In the genomic region with DNA sequence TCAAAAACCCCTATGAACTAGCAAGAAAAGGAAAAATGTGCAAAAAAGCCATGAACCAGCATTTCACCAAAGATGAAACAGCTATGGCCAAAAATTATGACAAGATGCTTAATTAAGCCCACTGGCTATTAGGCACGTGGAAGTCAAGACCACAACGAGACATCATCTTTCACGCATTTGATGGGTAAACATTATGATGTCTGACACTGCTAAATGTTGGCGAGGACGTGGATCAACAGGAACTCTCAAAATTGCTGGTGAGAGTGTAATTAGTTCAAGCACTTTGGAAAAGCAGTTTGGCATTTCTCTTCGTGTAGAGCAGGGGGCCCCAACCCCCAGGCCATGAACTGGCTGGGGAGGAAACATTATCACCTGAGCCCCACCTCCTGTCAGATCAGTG, we compare ENCODE assay signal across 1 cellular context.
TF ChIP-seq lines count a peak whose summit lies in the region.

No MANE protein-coding gene starts in this region.

TF ChIP-seq in SK-N-SH treated with all-trans-retinoic acid at 6 μM for 48 hours, 23 proteins besides CTCF, POLR2A, EP300 and RAD21 (continued from another document):
- TF ChIP-seq, protein P1, sequence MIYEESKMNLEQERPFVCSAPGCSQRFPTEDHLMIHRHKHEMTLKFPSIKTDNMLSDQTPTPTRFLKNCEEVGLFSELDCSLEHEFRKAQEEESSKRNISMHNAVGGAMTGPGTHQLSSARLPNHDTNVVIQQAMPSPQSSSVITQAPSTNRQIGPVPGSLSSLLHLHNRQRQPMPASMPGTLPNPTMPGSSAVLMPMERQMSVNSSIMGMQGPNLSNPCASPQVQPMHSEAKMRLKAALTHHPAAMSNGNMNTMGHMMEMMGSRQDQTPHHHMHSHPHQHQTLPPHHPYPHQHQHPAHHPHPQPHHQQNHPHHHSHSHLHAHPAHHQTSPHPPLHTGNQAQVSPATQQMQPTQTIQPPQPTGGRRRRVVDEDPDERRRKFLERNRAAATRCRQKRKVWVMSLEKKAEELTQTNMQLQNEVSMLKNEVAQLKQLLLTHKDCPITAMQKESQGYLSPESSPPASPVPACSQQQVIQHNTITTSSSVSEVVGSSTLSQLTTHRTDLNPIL (CRISPR knock-in tag; IDR thresholded peaks at IDR 0.05; ENCODE audit: low read depth): no peak
- no peak for TF ChIP-seq ZC3H10 (CRISPR knock-in tag; IDR thresholded peaks at IDR 0.05)
- TF ChIP-seq, protein P2, sequence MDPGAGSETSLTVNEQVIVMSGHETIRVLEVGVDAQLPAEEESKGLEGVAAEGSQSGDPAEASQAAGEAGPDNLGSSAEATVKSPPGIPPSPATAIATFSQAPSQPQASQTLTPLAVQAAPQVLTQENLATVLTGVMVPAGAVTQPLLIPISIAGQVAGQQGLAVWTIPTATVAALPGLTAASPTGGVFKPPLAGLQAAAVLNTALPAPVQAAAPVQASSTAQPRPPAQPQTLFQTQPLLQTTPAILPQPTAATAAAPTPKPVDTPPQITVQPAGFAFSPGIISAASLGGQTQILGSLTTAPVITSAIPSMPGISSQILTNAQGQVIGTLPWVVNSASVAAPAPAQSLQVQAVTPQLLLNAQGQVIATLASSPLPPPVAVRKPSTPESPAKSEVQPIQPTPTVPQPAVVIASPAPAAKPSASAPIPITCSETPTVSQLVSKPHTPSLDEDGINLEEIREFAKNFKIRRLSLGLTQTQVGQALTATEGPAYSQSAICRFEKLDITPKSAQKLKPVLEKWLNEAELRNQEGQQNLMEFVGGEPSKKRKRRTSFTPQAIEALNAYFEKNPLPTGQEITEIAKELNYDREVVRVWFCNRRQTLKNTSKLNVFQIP (CRISPR knock-in tag; IDR thresholded peaks at IDR 0.05; ENCODE audit: borderline replicate concordance, low read depth): no peak
- TF ChIP-seq ZNF8 (CRISPR knock-in tag; IDR thresholded peaks at IDR 0.05): no peak
- TF ChIP-seq BACH2 (CRISPR knock-in tag; IDR thresholded peaks at IDR 0.05; ENCODE audit: borderline replicate concordance): no peak
- no peak for TF ChIP-seq PPARA (CRISPR knock-in tag; IDR thresholded peaks at IDR 0.05; ENCODE audit: borderline replicate concordance)
- TF ChIP-seq ZNF565 (CRISPR knock-in tag; conservative IDR thresholded peaks at IDR 0.05; ENCODE audit: low read depth): no peak
- TF ChIP-seq RARB (CRISPR knock-in tag; IDR thresholded peaks at IDR 0.05): no peak
- no peak for TF ChIP-seq SNAI2 (CRISPR knock-in tag; IDR thresholded peaks at IDR 0.05)
TF ChIP-seq in SK-N-SH treated with all-trans-retinoic acid at 6 μM for 48 hours: peak in this region for 0.
